Comparison of ENCODE assay signal across 20 cellular contexts in genomic region chr7:19011212-19011611, GRCh38.
DNase-seq lines count a peak whose midpoint lies in the region; ATAC-seq and TF ChIP-seq lines count a peak whose summit lies in the region.
"Had no signal": no experiment of that assay in that cellular context is flagged by ENCODE, and none has a peak within 500 bp of the region (broad histone marks: within the 10 kb centered on the region; RNA-seq: fewer than 3 reads in every experiment).

No MANE protein-coding gene starts in this region.

- no peaks in the 10 kb centered on the region for H3K27me3 ChIP-seq in naive thymus-derived CD4-positive, alpha-beta T cell (ENCODE audit: control insufficient read depth in 2 of 2, insufficient read depth in 2 of 2, low read length in 2 of 2)
- H3K27me3 ChIP-seq: BE2C had no signal

- POLR2A ChIA-PET in naive thymus-derived CD4-positive, alpha-beta T cell (lab: Charles Lee): no interaction called here

- no peak for ATAC-seq in sciatic nerve
- ATAC-seq in activated CD4-positive, CD25-positive, alpha-beta regulatory T cell treated with anti-CD3 and anti-CD28 coated beads, Interleukin-2, amount 50 U/mL, for 24 hours: no peak
- no peak for ATAC-seq in naive thymus-derived CD4-positive, alpha-beta T cell
- ATAC-seq: GM12878 had no signal

- peak overlapping the region; percentile 66 for H3K27ac Mint-ChIP-seq in osteocyte (ENCODE audit: unreplicated experiment)
- H3K27ac Mint-ChIP-seq in naive thymus-derived CD4-positive, alpha-beta T cell: no peak overlapping the region
- H3K27ac Mint-ChIP-seq: CD4-positive, alpha-beta T cell had no signal

- CTCF ChIA-PET in naive thymus-derived CD4-positive, alpha-beta T cell (lab: Charles Lee): no interaction called here

- H3K9me3 Mint-ChIP-seq in osteocyte (ENCODE audit: unreplicated experiment): peaks cover 9% of the 10 kb centered on the region
- peaks cover 0 to 32% (median 7%) of the 10 kb centered on the region in 11 donors for H3K9me3 Mint-ChIP-seq in naive thymus-derived CD4-positive, alpha-beta T cell
- H3K9me3 Mint-ChIP-seq: CD4-positive, alpha-beta T cell had no signal

- no peaks in the 10 kb centered on the region for H3K4me1 ChIP-seq in naive thymus-derived CD4-positive, alpha-beta T cell (ENCODE audit: control insufficient read depth in 2 of 2, insufficient read depth in 2 of 2, low read length in 2 of 2)

- H3K4me3 ChIP-seq in cardiac fibroblast (replicated peaks in 1 of 2; ENCODE audit: low read depth in 2 of 2, low read length in 2 of 2): no peak overlapping the region
- H3K4me3 ChIP-seq in naive thymus-derived CD4-positive, alpha-beta T cell (ENCODE audit: low read length): no peak overlapping the region
- H3K4me3 ChIP-seq: GM12878 had no signal

- peak; percentile 56 for DNase-seq in EL
- DNase-seq in M059J (ENCODE audit: low read depth): peak; percentile 9
- peak; percentile 19 to 51 for DNase-seq in cardiac fibroblast (ENCODE audit: low read depth in 2 of 2)
- DNase-seq in osteocyte (ENCODE audit: extremely low spot score, unreplicated experiment): no peak
- no peak for DNase-seq in sciatic nerve (ENCODE audit: low spot score)
- no peak for DNase-seq in HuH-7 (ENCODE audit: low spot score)
- DNase-seq in naive thymus-derived CD4-positive, alpha-beta T cell: no peak
- DNase-seq: BE2C; CD4-positive, alpha-beta T cell; DMS53; MM.1S; NCI-H1092 treated with DMSO at 0.1 percent for 48 hours; NCI-H2107; NCI-H345; NCI-H526 treated with DMSO at 0.1 percent for 48 hours; NK-92 treated with Interleukin-12 subunit alpha and Interleukin-12 subunit beta, amount 100 ng/mL, for 24 hours; SIG-M5 had no signal

- peaks cover 0 to 4% (median 0%) of the 10 kb centered on the region in 3 experiments for H3K9me3 ChIP-seq in naive thymus-derived CD4-positive, alpha-beta T cell (ENCODE audit: control insufficient read depth in 2 of 3, low read length in 3 of 3)

- no peak for TF ChIP-seq CTCF in cardiac fibroblast (IDR thresholded peaks at IDR 0.05; ENCODE audit: low read depth, low read length)
- TF ChIP-seq CTCF in osteocyte (IDR thresholded peaks at IDR 0.05): no peak

- no peaks in the 10 kb centered on the region for H3K27me3 Mint-ChIP-seq in osteocyte (ENCODE audit: unreplicated experiment)
- H3K27me3 Mint-ChIP-seq in naive thymus-derived CD4-positive, alpha-beta T cell: no peaks in the 10 kb centered on the region
- H3K27me3 Mint-ChIP-seq: CD4-positive, alpha-beta T cell had no signal

- no peaks in the 10 kb centered on the region for H3K36me3 ChIP-seq in naive thymus-derived CD4-positive, alpha-beta T cell (ENCODE audit: control insufficient read depth in 2 of 3, insufficient read depth in 3 of 3, low read length in 3 of 3)
- H3K36me3 ChIP-seq: BE2C had no signal

- intact Hi-C loops in sciatic nerve (cut with DNase I): no loop called here
- intact Hi-C loops in naive thymus-derived CD4-positive, alpha-beta T cell (cut with micrococcal nuclease): no loop called here

- H3K4me1 Mint-ChIP-seq in osteocyte (ENCODE audit: unreplicated experiment): peaks cover 54% of the 10 kb centered on the region
- H3K4me1 Mint-ChIP-seq in naive thymus-derived CD4-positive, alpha-beta T cell: no peaks in the 10 kb centered on the region

- H3K4me3 Mint-ChIP-seq in osteocyte (ENCODE audit: unreplicated experiment): no peak overlapping the region
- H3K4me3 Mint-ChIP-seq in naive thymus-derived CD4-positive, alpha-beta T cell: no peak overlapping the region
- H3K4me3 Mint-ChIP-seq: CD4-positive, alpha-beta T cell had no signal

- H3K27ac ChIP-seq in naive thymus-derived CD4-positive, alpha-beta T cell (ENCODE audit: low read depth, low read length): no peak overlapping the region
- H3K27ac ChIP-seq: KMS-11 had no signal

- H3K36me3 Mint-ChIP-seq in osteocyte (ENCODE audit: unreplicated experiment): peaks cover 13% of the 10 kb centered on the region
- H3K36me3 Mint-ChIP-seq in naive thymus-derived CD4-positive, alpha-beta T cell: no peaks in the 10 kb centered on the region

Comparison
In these comparisons a context has a peak if more than half of its experiments do, and no peak if none do; other contexts are left out.
1. DNase-seq: peak in EL (single experiment), M059J (single experiment) and cardiac fibroblast (2 of 2); none in osteocyte (single experiment), sciatic nerve (single experiment), HuH-7 (single experiment) and naive thymus-derived CD4-positive, alpha-beta T cell (0 of 9).